Comparison of ENCODE assay signal across 7 cellular contexts in the genomic region with DNA sequence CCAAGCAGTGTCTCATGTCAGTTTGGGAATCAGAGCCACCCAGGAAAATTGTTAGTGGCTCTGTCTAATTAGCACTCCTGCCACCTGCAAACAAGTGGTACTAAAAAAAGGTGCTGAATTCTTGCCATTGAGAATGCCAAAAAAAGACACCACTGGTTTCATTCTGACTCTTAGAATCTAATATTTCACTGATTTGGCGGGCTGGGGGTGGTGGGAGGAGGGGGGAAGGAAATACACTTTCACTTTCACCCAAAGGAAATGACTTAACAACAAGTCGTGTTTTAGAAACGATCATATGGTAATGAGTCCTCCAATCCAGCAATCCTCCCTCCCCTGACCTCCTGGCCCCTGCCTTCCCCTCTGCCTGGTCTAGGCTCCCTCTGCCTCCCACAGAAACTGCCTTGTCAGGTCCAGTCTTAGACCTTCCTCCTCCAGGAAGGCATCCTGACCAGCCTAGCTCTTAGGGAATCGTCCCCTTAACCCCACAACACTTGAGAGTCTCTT. TPM values are rescaled to one million over a fixed set of nuclear protein-coding genes. Genes with fewer than 3 reads are reported as not detected.
DNase-seq lines count a peak whose midpoint lies in the region; ATAC-seq, FAIRE-seq and TF ChIP-seq lines count a peak whose summit lies in the region.

No MANE protein-coding gene starts in this region.

- DNase-seq in RCC 7860 (ENCODE audit: low spot score) (peak; percentile 71), esophagus squamous epithelium (lab: John Stamatoyannopoulos, UW) (no peak), mucosa of gallbladder (ENCODE audit: low spot score) (no peak)
- peak; percentile 12 to 61 (median 28) for DNase-seq in stimulated activated naive CD4-positive, alpha-beta T cell (lab: John Stamatoyannopoulos, UW)

- intact Hi-C loops in esophagus squamous epithelium (cut with DNase I) = no loop called here

- H3K4me3 ChIP-seq in esophagus squamous epithelium = peak overlapping the region in 1 of 4 donors; percentile 42

- TF ChIP-seq POLR2A in esophagus squamous epithelium (IDR thresholded peaks at IDR 0.05) = no peak

- 18 to 21% methylated on average over 4 of the region's 4 CpGs for WGBS in esophagus squamous epithelium, 2 donors

- no peak for FAIRE-seq in RCC 7860 (lab: Jason Lieb, UNC)

- H3K27ac ChIP-seq in esophagus squamous epithelium = peak overlapping the region in 2 of 4 donors; percentile 6 to 29

- H3K4me1 ChIP-seq in esophagus squamous epithelium = peaks cover 2 to 32% (median 8%) of the 10 kb centered on the region in 3 donors

- H3K27me3 ChIP-seq in esophagus squamous epithelium = peaks cover 0 to 52% (median 0%) of the 10 kb centered on the region in 4 donors

- H3K9me3 ChIP-seq in esophagus squamous epithelium = no peaks in the 10 kb centered on the region

- ATAC-seq in GM19035 (IDR thresholded peaks at IDR 0.05; ENCODE audit: unreplicated experiment) (peak; percentile 30), HG02981 (IDR thresholded peaks at IDR 0.05; ENCODE audit: unreplicated experiment) (peak; percentile 30), esophagus mucosa (peak; percentile 12)

- no peak for TF ChIP-seq CTCF in esophagus squamous epithelium (IDR thresholded peaks at IDR 0.05)

- no peaks in the 10 kb centered on the region for H3K36me3 ChIP-seq in esophagus squamous epithelium

RNA-seq across cellular contexts. Expression of gene KLHL29, which starts 4.4 kb away (rescaled TPM):
- total RNA-seq in esophagus mucosa (3.6 TPM), esophagus squamous epithelium (10 to 100 TPM in 1 of 4 donors, 1 to 10 TPM in 3; 3.4 to 11.8 (median 5.9) TPM), mucosa of gallbladder (22.3 TPM)

Comparison
In these comparisons a context has a peak if more than half of its experiments do, and no peak if none do; other contexts are left out.
1. DNase-seq: peak in RCC 7860 (single experiment) and stimulated activated naive CD4-positive, alpha-beta T cell (6 of 6); none in esophagus squamous epithelium (single experiment) and mucosa of gallbladder (single experiment).
2. Peak in every context shown above with its lines, with median percentiles within 50 percentile points of each other: ATAC-seq.